In the genomic region with DNA sequence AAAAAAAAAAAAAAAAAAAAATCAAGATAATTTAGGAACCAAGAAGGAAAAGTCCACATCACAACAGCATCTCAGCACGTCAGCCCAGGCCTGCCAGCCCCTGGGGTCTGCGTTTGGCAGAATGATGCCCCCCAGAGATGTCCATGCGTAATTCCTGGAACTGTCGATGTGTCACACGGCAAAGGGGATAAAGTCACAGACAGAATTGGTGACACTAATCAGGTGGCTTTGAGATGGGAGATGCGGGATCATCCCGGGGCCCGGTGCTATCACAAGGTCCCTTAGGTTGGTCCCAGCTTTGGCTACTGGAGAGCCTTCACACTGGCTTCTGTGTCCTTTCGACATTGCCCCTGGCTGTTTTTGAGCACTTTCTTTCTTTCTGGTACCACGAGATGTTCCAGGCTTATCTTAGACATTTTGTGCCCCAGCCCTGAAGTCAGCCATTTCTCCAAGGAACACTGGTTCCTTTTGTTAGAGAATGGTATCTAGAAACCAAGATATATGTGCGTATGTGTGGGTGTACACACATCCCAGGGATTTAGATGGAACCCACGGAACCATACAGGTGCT, we compare ENCODE assay signal across 19 cellular contexts. TPM values are rescaled to one million over a fixed set of nuclear protein-coding genes. Genes with fewer than 3 reads are reported as not detected.
A peak's percentile ranks its signal among the peaks of the same experiment; 100 is the strongest.
DNase-seq lines count a peak whose midpoint lies in the region; ATAC-seq and TF ChIP-seq lines count a peak whose summit lies in the region.
"Had no signal": no experiment of that assay in that cellular context is flagged by ENCODE, and none has a peak within 500 bp of the region (broad histone marks: within the 10 kb centered on the region; RNA-seq: fewer than 3 reads in every experiment).

No MANE protein-coding gene starts in this region.

- no peak overlapping the region for H3K9ac ChIP-seq in GM23248

- no peaks in the 10 kb centered on the region for H3K79me2 ChIP-seq in GM23248 (ENCODE audit: insufficient read depth)

- H3K27me3 ChIP-seq in ascending aorta (no peaks in the 10 kb centered on the region), esophagus muscularis mucosa (no peaks in the 10 kb centered on the region), ovary (no peaks in the 10 kb centered on the region), upper lobe of right lung (no peaks in the 10 kb centered on the region), GM23248 (replicated peaks; ENCODE audit: insufficient read depth) (no peaks in the 10 kb centered on the region), transverse colon (no peaks in the 10 kb centered on the region)

- ATAC-seq in upper lobe of right lung, result no peak

- H3K4me3 ChIP-seq in ascending aorta (no peak overlapping the region), esophagus muscularis mucosa (no peak overlapping the region), ovary (no peak overlapping the region), upper lobe of right lung (no peak overlapping the region), GM23248 (no peak overlapping the region), transverse colon (no peak overlapping the region)

- H3K27ac ChIP-seq in ascending aorta (peak overlapping the region; percentile 1 to 59), esophagus muscularis mucosa (replicated peaks in 1 of 4) (peak overlapping the region; percentile 45 to 95 (median 72)), ovary (no peak overlapping the region), upper lobe of right lung (no peak overlapping the region), GM23248 (no peak overlapping the region), transverse colon (peak overlapping the region in 2 of 4 donors; percentile 30 to 37)

- no peak overlapping the region for H2AFZ ChIP-seq in GM23248

- H3K4me1 ChIP-seq in ascending aorta (peaks cover 9 to 22% of the 10 kb centered on the region in 2 donors), esophagus muscularis mucosa (peaks cover 33 to 80% (median 68%) of the 10 kb centered on the region in 4 donors), ovary (ENCODE audit: insufficient read depth) (peaks cover 5% of the 10 kb centered on the region), upper lobe of right lung (peaks cover under 1% of the 10 kb centered on the region), GM23248 (ENCODE audit: insufficient read depth) (peaks cover 7% of the 10 kb centered on the region), transverse colon (peaks cover under 1 to 23% (median 15%) of the 10 kb centered on the region in 4 donors)

- TF ChIP-seq EP300 in esophagus muscularis mucosa (IDR thresholded peaks at IDR 0.05), result no peak
- TF ChIP-seq EP300 in ovary (IDR thresholded peaks at IDR 0.05), result no peak
- TF ChIP-seq EP300 in transverse colon (IDR thresholded peaks at IDR 0.05; ENCODE audit: low read depth), result no peak

- intact Hi-C loops in ascending aorta (cut with DNase I), result loop anchor here (10.0 kb wide), 1 partner anchor 185 kb away; no protein-coding TSS in a partner anchor
- intact Hi-C loops in esophagus muscularis mucosa (cut with DNase I), result no loop called here
- intact Hi-C loops in ovary (cut with DNase I), result no loop called here
- intact Hi-C loops in upper lobe of right lung (cut with DNase I), result no loop called here
- intact Hi-C loops in transverse colon (cut with DNase I; ENCODE audit: low total_unique reads), result no loop called here

- no peak overlapping the region for H3K4me2 ChIP-seq in GM23248 (ENCODE audit: unreplicated experiment)

- in situ Hi-C loops in GM23248 (cut with MboI), result no loop called here
- in situ Hi-C loops in transverse colon (cut with MboI; ENCODE audit: low pct_ligation_motif_present in 1 of 4, low pct_unique_long_range_greater_than_20kb in 1 of 4, low sequenced_read_pairs in 3 of 4), result no loop called here

- TF ChIP-seq CTCF in ascending aorta (IDR thresholded peaks at IDR 0.05) (no peak), esophagus muscularis mucosa (IDR thresholded peaks at IDR 0.05) (no peak), ovary (IDR thresholded peaks at IDR 0.05) (no peak), upper lobe of right lung (IDR thresholded peaks at IDR 0.05) (no peak), transverse colon (IDR thresholded peaks at IDR 0.05) (no peak)

- H3K9me2 ChIP-seq in GM23248 (ENCODE audit: insufficient read depth), result no peaks in the 10 kb centered on the region

- WGBS in esophagus muscularis mucosa, result 90% methylated on average over 12 of the region's 12 CpGs
- WGBS in ovary, 3 donors, result 97 to 98% (median 97%) methylated on average over 12 of the region's 12 CpGs
- WGBS in GM23248 (ENCODE audit: low coverage in 1 of 2, low lambda C conversion rate in 2 of 2, missing lambda C conversion rate in 2 of 2), 2 experiments, result 95% methylated on average over 12 of the region's 12 CpGs
- 90 to 98% methylated on average over 9 to 12 of the region's 12 CpGs for WGBS in transverse colon (ENCODE audit: low coverage in 1 of 2), 2 donors

- TF ChIP-seq POLR2A in esophagus muscularis mucosa (IDR thresholded peaks at IDR 0.05; ENCODE audit: low read depth), result no peak
- no peak for TF ChIP-seq POLR2A in ovary (IDR thresholded peaks at IDR 0.05)
- no peak for TF ChIP-seq POLR2A in transverse colon (IDR thresholded peaks at IDR 0.05)

- H3K9me3 ChIP-seq in ascending aorta (no peaks in the 10 kb centered on the region), esophagus muscularis mucosa (no peaks in the 10 kb centered on the region), ovary (no peaks in the 10 kb centered on the region), upper lobe of right lung (no peaks in the 10 kb centered on the region), GM23248 (ENCODE audit: low read depth) (no peaks in the 10 kb centered on the region), transverse colon (no peaks in the 10 kb centered on the region)

- no peak for DNase-seq in ascending aorta (ENCODE audit: low spot score in 2 of 2)
- no peak for DNase-seq in esophagus muscularis mucosa (ENCODE audit: extremely low spot score)
- peak in 3 of 5 donors; percentile 3 to 24 (median 8) for DNase-seq in ovary
- peak; percentile 27 for DNase-seq in upper lobe of right lung
- no peak for DNase-seq in HCEC 1CT
- DNase-seq in GM23248, result no peak
- no peak for DNase-seq in transverse colon
- DNase-seq: ACHN; C1 segment of cervical spinal cord; CD8-positive, alpha-beta memory T cell; DMS79 treated with DMSO at 0.1 percent for 48 hours; NCI-H1092 treated with DMSO at 0.1 percent for 48 hours; NCI-H1694; NCI-H2081 treated with DMSO at 0.1 percent for 48 hours; NCI-H510A; NCI-H748 treated with DMSO at 0.1 percent for 48 hours; OCI-M1; SHP77 treated with DMSO at 0.1 percent for 48 hours had no signal

- peaks cover 25 to 68% of the 10 kb centered on the region in 2 donors for H3K36me3 ChIP-seq in ascending aorta
- peaks cover 0 to 8% (median 8%) of the 10 kb centered on the region in 4 donors for H3K36me3 ChIP-seq in esophagus muscularis mucosa
- H3K36me3 ChIP-seq in ovary, result no peaks in the 10 kb centered on the region
- no peaks in the 10 kb centered on the region for H3K36me3 ChIP-seq in upper lobe of right lung
- no peaks in the 10 kb centered on the region for H3K36me3 ChIP-seq in GM23248 (ENCODE audit: low read depth)
- H3K36me3 ChIP-seq in transverse colon, result no peaks in the 10 kb centered on the region

- H3F3A ChIP-seq in GM23248 (ENCODE audit: insufficient read depth), result no peaks in the 10 kb centered on the region

- H4K20me1 ChIP-seq in GM23248 (ENCODE audit: insufficient read depth), result no peaks in the 10 kb centered on the region

RNA-seq across cellular contexts. Expression of a gene that starts 20.7 kb away (rescaled TPM):
- total RNA-seq in ascending aorta, result 191 TPM
- 100 to 1,000 TPM; 172 to 287 (median 231) TPM for total RNA-seq in esophagus muscularis mucosa
- 10 to 100 TPM; 22.1 to 62.5 (median 33.6) TPM for total RNA-seq in ovary
- 10 to 100 TPM in 1 of 2 donors, 1 to 10 TPM in 1; 1.8 to 17.3 TPM for polyA plus RNA-seq in ovary
- 11.1 TPM for total RNA-seq in upper lobe of right lung
- total RNA-seq in GM23248 (2014; rRNA removed; shearing (Covaris generic)), result 4.1 and 4.8 TPM in 2 replicates
- polyA plus RNA-seq in GM23248 (2016; fragmentation: Nextera tagmentation; extraction: Ambion mirVana), result 11.1 and 11.8 TPM in 2 replicates
- total RNA-seq in transverse colon, result 100 to 1,000 TPM in 2 of 4 donors, 10 to 100 TPM in 2; 47.5 to 158 (median 95.7) TPM
- total RNA-seq: H4 had no signal

Comparison
In these comparisons a context has a peak if more than half of its experiments do, and no peak if none do; other contexts are left out.
1. DNase-seq: peak in ovary (3 of 5) and upper lobe of right lung (single experiment); none in ascending aorta (0 of 2), esophagus muscularis mucosa (single experiment), HCEC 1CT (single experiment), GM23248 (single experiment) and transverse colon (single experiment).
2. H3K27ac ChIP-seq: peak in ascending aorta (2 of 2) and esophagus muscularis mucosa (4 of 4); none in ovary (0 of 2), upper lobe of right lung (single experiment) and GM23248 (single experiment).